In the genomic region with DNA sequence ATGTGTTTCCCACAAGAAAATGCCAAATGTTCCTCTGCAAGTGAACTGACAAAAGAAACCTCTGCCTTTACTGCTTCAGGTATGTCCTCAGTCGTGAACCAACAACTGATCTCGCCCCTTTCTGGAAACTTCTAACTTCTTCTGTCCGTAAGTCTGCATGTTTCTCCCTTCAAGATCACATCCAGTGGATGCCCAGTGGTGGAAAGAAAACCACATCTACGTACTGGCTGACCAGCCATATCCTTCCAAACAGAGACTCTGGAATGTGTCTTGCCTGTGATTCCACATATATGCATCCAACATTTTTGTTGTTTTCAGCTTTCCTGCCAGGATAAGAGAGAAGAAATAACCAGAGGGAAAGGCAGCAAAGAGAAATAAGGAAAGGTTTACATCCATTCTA, we compare ENCODE assay signal across 32 cellular contexts.
"Had no signal": no experiment of that assay in that cellular context is flagged by ENCODE, and none has a peak within 500 bp of the region (broad histone marks: within the 10 kb centered on the region; RNA-seq: fewer than 3 reads in every experiment).

No MANE protein-coding gene starts in this region.

- H3K27me3 ChIP-seq: adrenal gland, ascending aorta, body of pancreas, heart left ventricle had no signal

- DNase-seq: activated CD4-positive, alpha-beta memory T cell treated with anti-CD3 and anti-CD28 coated beads, Interleukin-2, amount 10 ng/mL, durations not matched to agents 7 days and 5 days; activated CD4-positive, alpha-beta T cell treated with anti-CD3 and anti-CD28 coated beads for 1 hour; activated CD4-positive, alpha-beta T cell treated with anti-CD3 and anti-CD28 coated beads for 4 hours; activated CD4-positive, alpha-beta T cell treated with anti-CD3 and anti-CD28 coated beads, Interleukin-2, amount 10 ng/mL, durations not matched to agents 7 days and 5 days; activated CD4-positive, alpha-beta T cell treated with anti-CD3 and anti-CD28 coated beads, Interleukin-2, amount 50 U/mL, for 4 hours; activated CD8-positive, alpha-beta memory T cell treated with anti-CD3 and anti-CD28 coated beads, Interleukin-2, amount 50 U/mL, for 48 hours; activated gamma-delta T cell; activated naive CD4-positive, alpha-beta T cell; activated naive CD4-positive, alpha-beta T cell treated with anti-CD3 and anti-CD28 coated beads, Interleukin-2, amount 50 U/mL, for 16 hours; activated naive CD8-positive, alpha-beta T cell treated with anti-CD3 and anti-CD28 coated beads for 36 hours; activated naive CD8-positive, alpha-beta T cell treated with anti-CD3 and anti-CD28 coated beads, Interleukin-2, amount 50 U/mL, for 24 hours; activated T-cell treated with anti-CD3 and anti-CD28 coated beads for 4 hours; activated T-cell treated with anti-CD3 and anti-CD28 coated beads, Interleukin-2, amount 50 U/mL, for 24 hours; activated T-cell treated with anti-CD3 and anti-CD28 coated beads, Interleukin-2, amount 50 U/mL, for 72 hours; adrenal gland; body of pancreas; caudate nucleus; cortex of kidney; dermis blood vessel endothelial cell; effector CD4-positive, alpha-beta T cell; effector memory CD8-positive, alpha-beta T cell; foreskin fibroblast; glutamatergic neuron; heart left ventricle; T-helper 2 cell had no signal

- H3K9me3 ChIP-seq: adrenal gland, ascending aorta, body of pancreas, heart left ventricle had no signal

- H3K36me3 ChIP-seq: adrenal gland, ascending aorta, heart left ventricle had no signal

- H3K27ac ChIP-seq: adrenal gland, ascending aorta, body of pancreas, epithelial cell of prostate, heart left ventricle, VCaP had no signal

- FAIRE-seq: colon, frontal cortex, TTC549 had no signal

- H3K27ac Mint-ChIP-seq: activated CD4-positive, alpha-beta memory T cell treated with anti-CD3 and anti-CD28 coated beads, Interleukin-2, amount 10 ng/mL, durations not matched to agents 7 days and 5 days; activated CD4-positive, alpha-beta T cell treated with anti-CD3 and anti-CD28 coated beads, Interleukin-2, amount 10 ng/mL, durations not matched to agents 7 days and 5 days; activated naive CD8-positive, alpha-beta T cell treated with anti-CD3 and anti-CD28 coated beads for 36 hours; activated naive CD8-positive, alpha-beta T cell treated with anti-CD3 and anti-CD28 coated beads, Interleukin-2, amount 50 U/mL, for 24 hours; activated T-cell treated with anti-CD3 and anti-CD28 coated beads, Interleukin-2, amount 50 U/mL, for 24 hours; activated T-cell treated with anti-CD3 and anti-CD28 coated beads, Interleukin-2, amount 50 U/mL, for 72 hours; effector memory CD8-positive, alpha-beta T cell; WTC11 had no signal

- ATAC-seq: activated naive CD8-positive, alpha-beta T cell treated with anti-CD3 and anti-CD28 coated beads, Interleukin-2, amount 50 U/mL, for 24 hours; activated T-cell treated with anti-CD3 and anti-CD28 coated beads, Interleukin-2, amount 50 U/mL, for 72 hours; body of pancreas; effector memory CD8-positive, alpha-beta T cell; heart left ventricle; WTC11 had no signal

- H3K4me1 Mint-ChIP-seq: activated CD4-positive, alpha-beta memory T cell treated with anti-CD3 and anti-CD28 coated beads, Interleukin-2, amount 10 ng/mL, durations not matched to agents 7 days and 5 days; activated CD4-positive, alpha-beta T cell treated with anti-CD3 and anti-CD28 coated beads, Interleukin-2, amount 10 ng/mL, durations not matched to agents 7 days and 5 days; activated naive CD8-positive, alpha-beta T cell treated with anti-CD3 and anti-CD28 coated beads for 36 hours; activated naive CD8-positive, alpha-beta T cell treated with anti-CD3 and anti-CD28 coated beads, Interleukin-2, amount 50 U/mL, for 24 hours had no signal

- H3K4me3 Mint-ChIP-seq: activated CD4-positive, alpha-beta memory T cell treated with anti-CD3 and anti-CD28 coated beads, Interleukin-2, amount 10 ng/mL, durations not matched to agents 7 days and 5 days; activated CD4-positive, alpha-beta T cell treated with anti-CD3 and anti-CD28 coated beads, Interleukin-2, amount 10 ng/mL, durations not matched to agents 7 days and 5 days; activated naive CD8-positive, alpha-beta T cell treated with anti-CD3 and anti-CD28 coated beads for 36 hours; activated naive CD8-positive, alpha-beta T cell treated with anti-CD3 and anti-CD28 coated beads, Interleukin-2, amount 50 U/mL, for 24 hours; activated T-cell treated with anti-CD3 and anti-CD28 coated beads, Interleukin-2, amount 50 U/mL, for 24 hours; activated T-cell treated with anti-CD3 and anti-CD28 coated beads, Interleukin-2, amount 50 U/mL, for 72 hours; effector memory CD8-positive, alpha-beta T cell; WTC11 had no signal

- H3K27me3 Mint-ChIP-seq: activated CD4-positive, alpha-beta memory T cell treated with anti-CD3 and anti-CD28 coated beads, Interleukin-2, amount 10 ng/mL, durations not matched to agents 7 days and 5 days; activated naive CD8-positive, alpha-beta T cell treated with anti-CD3 and anti-CD28 coated beads, Interleukin-2, amount 50 U/mL, for 24 hours; effector memory CD8-positive, alpha-beta T cell had no signal

- H3K4me3 ChIP-seq: adrenal gland, ascending aorta, body of pancreas, heart left ventricle had no signal

- H3K36me3 Mint-ChIP-seq: activated naive CD8-positive, alpha-beta T cell treated with anti-CD3 and anti-CD28 coated beads for 36 hours; WTC11 had no signal

- H3K4me1 ChIP-seq: adrenal gland, ascending aorta, body of pancreas, heart left ventricle had no signal

- H3K9me3 Mint-ChIP-seq: activated CD4-positive, alpha-beta memory T cell treated with anti-CD3 and anti-CD28 coated beads, Interleukin-2, amount 10 ng/mL, durations not matched to agents 7 days and 5 days; activated CD4-positive, alpha-beta T cell treated with anti-CD3 and anti-CD28 coated beads, Interleukin-2, amount 10 ng/mL, durations not matched to agents 7 days and 5 days; activated naive CD8-positive, alpha-beta T cell treated with anti-CD3 and anti-CD28 coated beads for 36 hours; activated naive CD8-positive, alpha-beta T cell treated with anti-CD3 and anti-CD28 coated beads, Interleukin-2, amount 50 U/mL, for 24 hours; activated T-cell treated with anti-CD3 and anti-CD28 coated beads, Interleukin-2, amount 50 U/mL, for 24 hours; activated T-cell treated with anti-CD3 and anti-CD28 coated beads, Interleukin-2, amount 50 U/mL, for 72 hours; effector memory CD8-positive, alpha-beta T cell had no signal
